1 cellular context compared by ENCODE assay signal in genomic region chr20:391041-391711, GRCh38.
TF ChIP-seq lines count a peak whose summit lies in the region.

No MANE protein-coding gene starts in this region.

TF ChIP-seq in HepG2, 621 proteins besides CTCF, POLR2A, EP300 and RAD21 (continued from another document and continues in another):
- TF ChIP-seq NFIB (CRISPR knock-in tag; IDR thresholded peaks at IDR 0.05; ENCODE audit: borderline replicate concordance) (0 out of 2 replicates have a peak, but pooled peaks have one; percentile 50), ZNF737 (CRISPR knock-in tag; IDR thresholded peaks at IDR 0.05; ENCODE audit: borderline replicate concordance) (no peak), SATB2 (CRISPR knock-in tag; IDR thresholded peaks at IDR 0.05) (no peak), AGO2 (optimal IDR thresholded peaks at IDR 0.05; ENCODE audit: low read depth, low read length) (peak; percentile 93), NFKB2 (CRISPR knock-in tag; IDR thresholded peaks at IDR 0.05; ENCODE audit: borderline replicate concordance) (peak; percentile 19; the same call in 1 of the 2 replicates), ZNF33A (CRISPR knock-in tag; IDR thresholded peaks at IDR 0.05; ENCODE audit: borderline replicate concordance) (no peak), KIAA2018 (CRISPR knock-in tag; IDR thresholded peaks at IDR 0.05; ENCODE audit: borderline replicate concordance) (no peak), STAT6 (CRISPR knock-in tag; IDR thresholded peaks at IDR 0.05; ENCODE audit: borderline replicate concordance) (no peak), ZNF30 (CRISPR knock-in tag; IDR thresholded peaks at IDR 0.05) (no peak), BCL3 (CRISPR knock-in tag; IDR thresholded peaks at IDR 0.05) (no peak), ZNF224 (CRISPR knock-in tag; IDR thresholded peaks at IDR 0.05) (no peak), ZBTB20 (CRISPR knock-in tag; IDR thresholded peaks at IDR 0.05; ENCODE audit: borderline replicate concordance, low read depth) (no peak), KLF11 (CRISPR knock-in tag; IDR thresholded peaks at IDR 0.05) (no peak), ZNF879 (CRISPR knock-in tag; IDR thresholded peaks at IDR 0.05) (no peak), AGO1 (IDR thresholded peaks at IDR 0.05; ENCODE audit: low read depth, low read length, poor library complexity, severe bottlenecking) (peak; percentile 69), RBFOX2 (IDR thresholded peaks at IDR 0.05; ENCODE audit: low read depth, low read length) (peak; percentile 89), PCBP1 (IDR thresholded peaks at IDR 0.05; ENCODE audit: borderline replicate concordance, low read depth, low read length) (no peak), ZNF333 (CRISPR knock-in tag; IDR thresholded peaks at IDR 0.05; ENCODE audit: borderline replicate concordance) (no peak), TOE1 (CRISPR knock-in tag; IDR thresholded peaks at IDR 0.05) (no peak), NRL (CRISPR knock-in tag; IDR thresholded peaks at IDR 0.05; ENCODE audit: borderline replicate concordance) (peak; percentile 68), ZNF546 (CRISPR knock-in tag; conservative IDR thresholded peaks at IDR 0.05) (no peak), NR0B2 (CRISPR knock-in tag; IDR thresholded peaks at IDR 0.05) (peak; percentile 63; the same call in 1 of the 2 replicates), GABPB1 (CRISPR knock-in tag; IDR thresholded peaks at IDR 0.05) (peak; percentile 51; the same call in 1 of the 2 replicates), REST (IDR thresholded peaks at IDR 0.05; ENCODE audit: borderline replicate concordance in 1 of 2, low read depth in 1 of 2, low read length in 2 of 2) (no peak), RARG (CRISPR knock-in tag; IDR thresholded peaks at IDR 0.05; ENCODE audit: low read depth) (no peak), ZNF350 (CRISPR knock-in tag; IDR thresholded peaks at IDR 0.05; ENCODE audit: borderline replicate concordance, low read depth) (0 out of 2 replicates have a peak, but pooled peaks have one; percentile 56), HOMEZ (CRISPR knock-in tag; IDR thresholded peaks at IDR 0.05; ENCODE audit: low read depth) (no peak), HNRNPL (IDR thresholded peaks at IDR 0.05; ENCODE audit: low read depth, low read length) (0 out of 2 replicates have a peak, but pooled peaks have one; percentile 59), ZNF891 (CRISPR knock-in tag; IDR thresholded peaks at IDR 0.05) (0 out of 2 replicates have a peak, but pooled peaks have one; percentile 50), RBM39 (IDR thresholded peaks at IDR 0.05; ENCODE audit: low read depth, low read length, poor library complexity, severe bottlenecking) (peak; percentile 28), IKZF5 (CRISPR knock-in tag; IDR thresholded peaks at IDR 0.05) (no peak), ZNF180 (CRISPR knock-in tag; IDR thresholded peaks at IDR 0.05; ENCODE audit: borderline replicate concordance, low read depth) (no peak)
